ENCODE assay signal across 15 cellular contexts in the genomic region with DNA sequence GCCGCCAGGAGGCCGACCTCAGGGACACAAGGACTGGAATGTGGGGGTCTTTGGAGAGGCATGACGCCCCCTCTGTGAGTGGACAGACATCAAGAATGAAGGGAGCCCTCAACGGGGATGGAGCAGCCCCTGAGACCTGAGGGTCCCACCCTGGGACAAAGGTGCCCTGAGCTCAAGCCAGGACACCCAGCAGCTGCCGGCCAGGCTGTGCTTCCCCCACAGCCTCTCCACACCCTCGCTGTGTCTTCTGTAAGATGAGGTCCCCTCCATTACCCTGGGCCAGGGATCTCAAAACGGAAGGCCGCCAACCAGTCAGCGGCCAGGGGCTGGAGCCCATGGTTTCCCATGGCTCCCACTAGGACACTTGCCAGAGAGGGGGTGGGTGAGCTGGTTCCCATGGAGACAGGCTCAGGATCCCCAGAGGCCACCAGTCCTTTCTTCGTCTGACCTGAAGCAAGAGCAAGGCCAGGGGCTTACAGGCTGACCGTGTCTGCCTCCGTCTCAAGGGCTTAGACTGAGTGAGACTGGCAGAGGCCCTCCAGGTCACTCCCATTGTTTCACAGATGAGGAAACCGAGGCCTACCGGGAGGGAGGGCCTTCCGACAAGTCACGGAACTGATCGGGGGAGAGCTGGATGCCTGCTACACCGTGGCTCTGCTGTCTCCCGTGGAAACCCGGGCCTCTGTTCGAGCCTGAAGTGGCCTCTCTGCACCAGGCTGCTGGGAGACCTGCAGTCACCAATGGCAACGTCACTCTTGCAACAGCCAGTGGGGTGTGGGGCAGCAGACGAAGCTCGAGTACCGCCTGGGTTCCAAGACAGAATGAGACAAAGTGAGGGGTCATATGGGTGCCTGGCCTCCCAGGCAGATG.
"Had no signal": no experiment of that assay in that cellular context is flagged by ENCODE, and none has a peak within 500 bp of the region (broad histone marks: within the 10 kb centered on the region; RNA-seq: fewer than 3 reads in every experiment).

No MANE protein-coding gene starts in this region.

- H3K27me3 ChIP-seq: ascending aorta, ovary had no signal

- H3K4me3 ChIP-seq: ascending aorta, heart left ventricle, left ventricle myocardium inferior, ovary, tibial artery had no signal

- H3K9me3 Mint-ChIP-seq: activated naive CD8-positive, alpha-beta T cell treated with anti-CD3 and anti-CD28 coated beads, Interleukin-2, amount 50 U/mL, for 24 hours; activated T-cell treated with anti-CD3 and anti-CD28 coated beads, Interleukin-2, amount 50 U/mL, for 4 hours; nephron had no signal

- ATAC-seq: activated naive CD8-positive, alpha-beta T cell treated with anti-CD3 and anti-CD28 coated beads, Interleukin-2, amount 50 U/mL, for 24 hours; activated T-cell treated with anti-CD3 and anti-CD28 coated beads, Interleukin-2, amount 50 U/mL, for 4 hours; heart left ventricle had no signal

- H3K9me3 ChIP-seq: ascending aorta, heart left ventricle, left ventricle myocardium inferior, ovary, tibial artery had no signal

- H3K27ac Mint-ChIP-seq: activated naive CD8-positive, alpha-beta T cell treated with anti-CD3 and anti-CD28 coated beads, Interleukin-2, amount 50 U/mL, for 24 hours; nephron had no signal

- H3K4me1 ChIP-seq: ascending aorta, heart left ventricle, left ventricle myocardium inferior had no signal

- DNase-seq: activated CD4-positive, alpha-beta T cell treated with anti-CD3 and anti-CD28 coated beads for 48 hours; activated gamma-delta T cell treated with Interleukin-2 at 50 U/mL for 16 hours; activated naive CD8-positive, alpha-beta T cell treated with anti-CD3 and anti-CD28 coated beads, Interleukin-2, amount 50 U/mL, for 24 hours; activated T-cell treated with anti-CD3 and anti-CD28 coated beads, Interleukin-2, amount 50 U/mL, for 4 hours; effector CD4-positive, alpha-beta T cell; heart left ventricle; islet precursor cell; left ventricle myocardium inferior; mesenchymal stem cell; T-helper 1 cell; WERI-Rb-1 had no signal

- H3K4me1 Mint-ChIP-seq: activated naive CD8-positive, alpha-beta T cell treated with anti-CD3 and anti-CD28 coated beads, Interleukin-2, amount 50 U/mL, for 24 hours; nephron had no signal

- H3K36me3 ChIP-seq: ascending aorta, heart left ventricle, left ventricle myocardium inferior, ovary, tibial artery, WERI-Rb-1 had no signal

- H3K4me3 Mint-ChIP-seq: activated naive CD8-positive, alpha-beta T cell treated with anti-CD3 and anti-CD28 coated beads, Interleukin-2, amount 50 U/mL, for 24 hours; activated T-cell treated with anti-CD3 and anti-CD28 coated beads, Interleukin-2, amount 50 U/mL, for 4 hours; nephron had no signal

- H3K27ac ChIP-seq: ascending aorta, heart left ventricle, left ventricle myocardium inferior, ovary, tibial artery, WERI-Rb-1 had no signal
